ENCODE assay signal across 12 cellular contexts in the genomic region with DNA sequence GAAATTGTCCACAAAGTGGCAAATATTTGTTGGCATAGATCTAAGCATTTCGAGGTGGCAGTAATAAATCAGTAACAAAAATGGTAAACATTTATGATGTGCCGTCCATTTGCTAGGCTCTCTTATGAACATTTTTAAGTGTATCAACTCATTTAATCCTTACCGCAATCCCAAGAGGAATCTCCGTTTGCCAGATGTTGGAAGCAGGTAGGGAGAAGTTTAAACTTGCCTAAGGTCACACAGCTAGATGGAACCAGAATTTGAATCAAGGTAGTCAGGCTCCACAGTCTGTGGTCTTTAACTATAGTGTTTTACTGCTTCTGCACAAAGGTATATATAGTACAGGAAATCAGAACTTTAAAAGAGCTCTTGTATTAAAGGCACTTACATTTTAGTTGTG. TPM values are rescaled to one million over a fixed set of nuclear protein-coding genes. Genes with fewer than 3 reads are reported as not detected.
A peak's percentile ranks its signal among the peaks of the same experiment; 100 is the strongest.
DNase-seq lines count a peak whose midpoint lies in the region; ATAC-seq, FAIRE-seq and TF ChIP-seq lines count a peak whose summit lies in the region.
"Had no signal": no experiment of that assay in that cellular context is flagged by ENCODE, and none has a peak within 500 bp of the region (broad histone marks: within the 10 kb centered on the region; RNA-seq: fewer than 3 reads in every experiment).

No MANE protein-coding gene starts in this region.

- H3K4me1 ChIP-seq in A549, result peaks cover 48% of the 10 kb centered on the region
- H3K4me1 ChIP-seq in GM23338 (ENCODE audit: insufficient read depth), result peaks cover 23% of the 10 kb centered on the region

- peaks cover 15% of the 10 kb centered on the region; the same call in 2 of the 3 replicates for H3K9me3 ChIP-seq in A549

- peaks cover 75% of the 10 kb centered on the region for H3K79me2 ChIP-seq in GM23338 (replicated peaks; ENCODE audit: insufficient read depth)

- POLR2A ChIA-PET in A549 (lab: Yijun Ruan, JAX), result no interaction called here

- H3K27ac ChIP-seq in A549 (peak overlapping the region in 1 of 2 experiments; percentile 59; a peak in 3 of 6 replicates), GM23338 (ENCODE audit: low read depth) (no peak overlapping the region)
- H3K27ac ChIP-seq: brain microvascular endothelial cell had no signal

- no peaks in the 10 kb centered on the region for H3K27me3 ChIP-seq in GM23338 (ENCODE audit: insufficient read depth)
- H3K27me3 ChIP-seq: brain microvascular endothelial cell had no signal

- peaks cover 26% of the 10 kb centered on the region for H3K4me1 Mint-ChIP-seq in GM23338
- H3K4me1 Mint-ChIP-seq in activated naive CD8-positive, alpha-beta T cell treated with anti-CD3 and anti-CD28 coated beads for 36 hours, result peaks cover 42% of the 10 kb centered on the region
- peaks cover 33% of the 10 kb centered on the region for H3K4me1 Mint-ChIP-seq in memory B cell

- no peaks in the 10 kb centered on the region for H3K27me3 Mint-ChIP-seq in GM23338 (ENCODE audit: insufficient read depth, low read depth, poor library complexity)
- H3K27me3 Mint-ChIP-seq in activated naive CD8-positive, alpha-beta T cell treated with anti-CD3 and anti-CD28 coated beads for 36 hours, result no peaks in the 10 kb centered on the region
- no peaks in the 10 kb centered on the region for H3K27me3 Mint-ChIP-seq in memory B cell

- TF ChIP-seq EP300 in A549 (IDR thresholded peaks at IDR 0.05), result no peak

- no peak for TF ChIP-seq CTCF in A549 (IDR thresholded peaks at IDR 0.05)
- TF ChIP-seq CTCF in GM23338 (conservative IDR thresholded peaks at IDR 0.05; ENCODE audit: low read depth in 2 of 2), result no peak

- TF ChIP-seq POLR2A in A549 (IDR thresholded peaks at IDR 0.05; ENCODE audit: low read length), result no peak

- DNase-seq in A549 (ENCODE audit: low read depth in 1 of 2, low spot score in 1 of 2) (no peak), GM23338 (ENCODE audit: low spot score) (no peak), memory B cell (ENCODE audit: low spot score in 2 of 2) (no peak), SKM-1 (lab: John Stamatoyannopoulos, UW; ENCODE audit: unreplicated experiment) (no peak), NCI-H524 treated with DMSO at 0.1 percent for 48 hours (lab: John Stamatoyannopoulos, UW) (no peak), AG08396 (ENCODE audit: low spot score) (no peak)
- DNase-seq in activated naive CD8-positive, alpha-beta T cell treated with anti-CD3 and anti-CD28 coated beads for 36 hours, result no peak
- DNase-seq: brain microvascular endothelial cell, hypothalamus, occipital lobe, T1000 had no signal

- peaks cover 19% of the 10 kb centered on the region for H4K20me1 ChIP-seq in GM23338 (replicated peaks; ENCODE audit: insufficient read depth)

- no peaks in the 10 kb centered on the region for H3K9me2 ChIP-seq in GM23338 (ENCODE audit: insufficient read depth)

- H3K9me3 Mint-ChIP-seq in GM23338 (no peaks in the 10 kb centered on the region), memory B cell (no peaks in the 10 kb centered on the region)
- H3K9me3 Mint-ChIP-seq in activated naive CD8-positive, alpha-beta T cell treated with anti-CD3 and anti-CD28 coated beads for 36 hours, result peaks cover 2% of the 10 kb centered on the region

- FAIRE-seq in A549 (lab: Jason Lieb, UNC), result no peak

- CTCF ChIA-PET in A549 (lab: Yijun Ruan, JAX), result interaction anchor here (0.8 kb wide), 1 partner anchor 223 kb away, joined by 3 read pairs; no protein-coding TSS in a partner anchor

- peaks cover 7% of the 10 kb centered on the region for H3K36me3 Mint-ChIP-seq in GM23338 (ENCODE audit: low read depth)
- H3K36me3 Mint-ChIP-seq in activated naive CD8-positive, alpha-beta T cell treated with anti-CD3 and anti-CD28 coated beads for 36 hours, result peaks cover 24% of the 10 kb centered on the region
- no peaks in the 10 kb centered on the region for H3K36me3 Mint-ChIP-seq in memory B cell

- H3F3A ChIP-seq in GM23338 (replicated peaks; ENCODE audit: low read depth), result no peaks in the 10 kb centered on the region

- TF ChIP-seq RAD21 in A549 (conservative IDR thresholded peaks at IDR 0.05 in 1 of 2, IDR thresholded peaks at IDR 0.05 in 1 of 2), result no peak

- H3K4me2 ChIP-seq in A549 (peak overlapping the region; percentile 80), GM23338 (peak overlapping the region; percentile 82)

- WGBS in A549 (ENCODE audit: missing lambda C conversion rate), result 23% methylated on average over 4 of the region's 4 CpGs

- no peaks in the 10 kb centered on the region for H3K36me3 ChIP-seq in GM23338 (ENCODE audit: insufficient read depth)
- H3K36me3 ChIP-seq: brain microvascular endothelial cell had no signal

- no peak overlapping the region for H2AFZ ChIP-seq in GM23338

- H3K4me3 ChIP-seq in A549, result 0 out of 3 replicates have a peak overlapping the region, but pooled peaks have one; percentile 91
- peak overlapping the region; percentile 89 for H3K4me3 ChIP-seq in GM23338

- no peak for ATAC-seq in A549
- no peak for ATAC-seq in GM23338
- no peak for ATAC-seq in memory B cell (ENCODE audit: low read depth)
- ATAC-seq in activated CD4-positive, CD25-positive, alpha-beta regulatory T cell treated with anti-CD3 and anti-CD28 coated beads, Interleukin-2, amount 50 U/mL, for 24 hours, result no peak

- peak overlapping the region; percentile 50 for H3K4me3 Mint-ChIP-seq in GM23338
- peak overlapping the region; percentile 49 for H3K4me3 Mint-ChIP-seq in activated naive CD8-positive, alpha-beta T cell treated with anti-CD3 and anti-CD28 coated beads for 36 hours
- peak overlapping the region; percentile 35 for H3K4me3 Mint-ChIP-seq in memory B cell

- no peak overlapping the region; the same call in 1 of the 2 replicates for H3K27ac Mint-ChIP-seq in GM23338
- H3K27ac Mint-ChIP-seq in activated naive CD8-positive, alpha-beta T cell treated with anti-CD3 and anti-CD28 coated beads for 36 hours, result no peak overlapping the region
- peak overlapping the region; percentile 98 for H3K27ac Mint-ChIP-seq in memory B cell

TF ChIP-seq in A549, 52 proteins besides CTCF, POLR2A, EP300 and RAD21 (continues in another document):
- TF ChIP-seq KDM5A (IDR thresholded peaks at IDR 0.05), result no peak
- TF ChIP-seq POLR2AphosphoS2 (conservative IDR thresholded peaks at IDR 0.05; ENCODE audit: low read length), result no peak
- TF ChIP-seq TFCP2L1 (CRISPR knock-in tag; IDR thresholded peaks at IDR 0.05), result no peak
- no peak for TF ChIP-seq RCOR1 (IDR thresholded peaks at IDR 0.05; ENCODE audit: low read depth, low read length)
- TF ChIP-seq, protein P1, sequence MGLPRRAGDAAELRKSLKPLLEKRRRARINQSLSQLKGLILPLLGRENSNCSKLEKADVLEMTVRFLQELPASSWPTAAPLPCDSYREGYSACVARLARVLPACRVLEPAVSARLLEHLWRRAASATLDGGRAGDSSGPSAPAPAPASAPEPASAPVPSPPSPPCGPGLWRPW (IDR thresholded peaks at IDR 0.05), result no peak
- TF ChIP-seq, protein P2, sequence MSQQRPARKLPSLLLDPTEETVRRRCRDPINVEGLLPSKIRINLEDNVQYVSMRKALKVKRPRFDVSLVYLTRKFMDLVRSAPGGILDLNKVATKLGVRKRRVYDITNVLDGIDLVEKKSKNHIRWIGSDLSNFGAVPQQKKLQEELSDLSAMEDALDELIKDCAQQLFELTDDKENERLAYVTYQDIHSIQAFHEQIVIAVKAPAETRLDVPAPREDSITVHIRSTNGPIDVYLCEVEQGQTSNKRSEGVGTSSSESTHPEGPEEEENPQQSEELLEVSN (IDR thresholded peaks at IDR 0.05; ENCODE audit: borderline replicate concordance, low read depth), result no peak
- TF ChIP-seq FOSL2 (IDR thresholded peaks at IDR 0.05), result no peak
- TF ChIP-seq FOSL2 (CRISPR knock-in tag; IDR thresholded peaks at IDR 0.05), result no peak
- TF ChIP-seq SMC3 (IDR thresholded peaks at IDR 0.05), result no peak

TF ChIP-seq in GM23338, 12 proteins besides CTCF, POLR2A, EP300 and RAD21 (continues in another document):
- TF ChIP-seq POLR2AphosphoS5 (IDR thresholded peaks at IDR 0.05; ENCODE audit: low read depth) (no peak), JUNB (IDR thresholded peaks at IDR 0.05; ENCODE audit: unreplicated experiment) (no peak), EZH2phosphoT487 (IDR thresholded peaks at IDR 0.05; ENCODE audit: unreplicated experiment) (no peak), NANOG (IDR thresholded peaks at IDR 0.05; ENCODE audit: borderline replicate concordance) (no peak)
- TF ChIP-seq, protein P3, sequence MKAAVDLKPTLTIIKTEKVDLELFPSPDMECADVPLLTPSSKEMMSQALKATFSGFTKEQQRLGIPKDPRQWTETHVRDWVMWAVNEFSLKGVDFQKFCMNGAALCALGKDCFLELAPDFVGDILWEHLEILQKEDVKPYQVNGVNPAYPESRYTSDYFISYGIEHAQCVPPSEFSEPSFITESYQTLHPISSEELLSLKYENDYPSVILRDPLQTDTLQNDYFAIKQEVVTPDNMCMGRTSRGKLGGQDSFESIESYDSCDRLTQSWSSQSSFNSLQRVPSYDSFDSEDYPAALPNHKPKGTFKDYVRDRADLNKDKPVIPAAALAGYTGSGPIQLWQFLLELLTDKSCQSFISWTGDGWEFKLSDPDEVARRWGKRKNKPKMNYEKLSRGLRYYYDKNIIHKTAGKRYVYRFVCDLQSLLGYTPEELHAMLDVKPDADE (IDR thresholded peaks at IDR 0.05), result no peak

RNA-seq across cellular contexts. Expression of gene MKLN1, which starts 2.6 kb away (rescaled TPM):
- polyA plus RNA-seq in A549 (2011; rRNA removed) (84.5 and 109 TPM in 2 replicates), A549 (2017; fragmentation: RNase III; extraction: RNeasy Plus Mini Kit Qiagen cat#74134 plus additional on column Dnase treatment) (39.6 to 46.4 TPM (median 39.6 TPM) in 3 replicates), GM23338 (2016; fragmentation: Nextera tagmentation; extraction: Ambion mirVana) (25.1 and 25.3 TPM in 2 replicates)
- polyA plus RNA-seq in A549 (2012; cell fraction: cytosol; rRNA removed), result 17.5 and 18.5 TPM in 2 replicates
- polyA plus RNA-seq in A549 (2012; cell fraction: nucleus; rRNA removed), result 10.8 and 17.1 TPM in 2 replicates
- polyA minus RNA-seq in A549 (2011; rRNA and poly(A)+ RNA removed), result 154 and 176 TPM in 2 replicates
- 31.5 and 46.5 TPM in 2 replicates for total RNA-seq in GM23338 (2014; rRNA removed; shearing (Covaris generic))
- total RNA-seq in activated naive CD8-positive, alpha-beta T cell treated with anti-CD3 and anti-CD28 coated beads for 36 hours, result 10 to 100 TPM; 32.4 to 36.7 TPM
